8 cellular contexts compared by ENCODE assay signal in genomic region chr14:61749867-61750266, GRCh38. TPM values are rescaled to one million over a fixed set of nuclear protein-coding genes. Genes with fewer than 3 reads are reported as not detected.
DNase-seq lines count a peak whose midpoint lies in the region; ATAC-seq, FAIRE-seq and TF ChIP-seq lines count a peak whose summit lies in the region.

No MANE protein-coding gene starts in this region.

- DNase-seq in NCI-H2081 (lab: John Stamatoyannopoulos, UW), result peak; percentile 27 to 74
- no peak for DNase-seq in NCI-H2081 treated with DMSO at 0.1 percent for 48 hours (lab: John Stamatoyannopoulos, UW)
- DNase-seq in NCI-H2196 treated with DMSO at 0.1 percent for 48 hours (lab: John Stamatoyannopoulos, UW; ENCODE audit: unreplicated experiment), result peak; percentile 44
- no peak for DNase-seq in H1 (ENCODE audit: low read depth in 1 of 2, low spot score in 2 of 2)
- DNase-seq in renal cortical epithelial cell (ENCODE audit: low read depth), result peak; percentile 61
- DNase-seq in progenitor cell of endocrine pancreas (ENCODE audit: low spot score, unreplicated experiment), result no peak

- H3K4me3 ChIP-seq in H1 (ENCODE audit: extremely low read depth in 1 of 4, insufficient read depth in 2 of 4, low read depth in 3 of 4, low read length in 4 of 4), result peak overlapping the region in 2 of 4 experiments; percentile 41 to 66; a peak in 3 of 8 replicates

- FAIRE-seq in H1 (lab: Jason Lieb, UNC), result peak; percentile 57

- H3K9me3 Mint-ChIP-seq in progenitor cell of endocrine pancreas (ENCODE audit: low read depth), result no peaks in the 10 kb centered on the region

- H3K27me3 Mint-ChIP-seq in progenitor cell of endocrine pancreas, result no peaks in the 10 kb centered on the region

- TF ChIP-seq RAD21 in H1 (IDR thresholded peaks at IDR 0.05 in 1 of 2, conservative IDR thresholded peaks at IDR 0.05 in 1 of 2; ENCODE audit: low read depth in 2 of 2, low read length in 2 of 2), result no peak

- H3K4me1 ChIP-seq in H1 (replicated peaks in 1 of 4; ENCODE audit: control insufficient read depth in 3 of 4, insufficient read depth in 4 of 4, low read length in 3 of 4), result peaks cover 0 to 5% (median 3%) of the 10 kb centered on the region in 4 experiments; a peak in 2 of 7 replicates

- CTCF ChIA-PET in H1 (lab: Charles Lee; ENCODE audit: partially characterized antibody), result interaction anchor here (0.6 to 1.2 kb wide), 4 partner anchors 16 to 279 kb away, joined by 3 to 6 read pairs (median 4); no protein-coding TSS in a partner anchor

- H3K4ac ChIP-seq in H1 (replicated peaks; ENCODE audit: insufficient read length, low read depth, low read length), result no peak overlapping the region

- H3K4me2 ChIP-seq in H1 (ENCODE audit: insufficient read depth in 1 of 2, low read depth in 2 of 2, low read length in 2 of 2), result peak overlapping the region; percentile 37 to 68; a peak in 2 of 4 replicates

- H2BK20ac ChIP-seq in H1 (ENCODE audit: low read length), result no peak overlapping the region

- H3K23me2 ChIP-seq in H1 (ENCODE audit: low read depth, low read length), result no peaks in the 10 kb centered on the region; the same call in 1 of the 2 replicates

- H2BK15ac ChIP-seq in H1 (ENCODE audit: low read length), result no peak overlapping the region

- H4K20me1 ChIP-seq in H1 (replicated peaks in 1 of 2; ENCODE audit: control insufficient read depth in 1 of 2, insufficient read depth in 2 of 2, low read length in 2 of 2), result no peaks in the 10 kb centered on the region

- H4K5ac ChIP-seq in H1 (ENCODE audit: insufficient read length, low read depth, low read length), result no peak overlapping the region

- no peak overlapping the region for H2BK5ac ChIP-seq in H1 (ENCODE audit: low read depth, low read length)

- H3K27me3 ChIP-seq in H1 (replicated peaks in 1 of 4; ENCODE audit: control insufficient read depth in 3 of 4, extremely low read depth in 1 of 4, insufficient read depth in 3 of 4, low read length in 3 of 4), result no peaks in the 10 kb centered on the region

- no peaks in the 10 kb centered on the region for H3K79me1 ChIP-seq in H1 (ENCODE audit: low read depth, low read length)

- no peak overlapping the region for H3K4me3 Mint-ChIP-seq in progenitor cell of endocrine pancreas (ENCODE audit: low read depth)

- H3K4me1 Mint-ChIP-seq in progenitor cell of endocrine pancreas (ENCODE audit: low read depth), result peaks cover 8% of the 10 kb centered on the region

- no peak overlapping the region for H3K27ac ChIP-seq in H1 (ENCODE audit: low read depth, low read length)

- H2BK120ac ChIP-seq in H1 (replicated peaks; ENCODE audit: low read depth, low read length), result no peak overlapping the region

- no peak overlapping the region for H3K27ac Mint-ChIP-seq in progenitor cell of endocrine pancreas

- H3K9ac ChIP-seq in H1 (replicated peaks in 1 of 4; ENCODE audit: extremely low read depth in 1 of 4, low read depth in 3 of 4, low read length in 3 of 4), result no peak overlapping the region

- H3K23ac ChIP-seq in H1 (ENCODE audit: insufficient read length), result no peak overlapping the region

- H3K79me2 ChIP-seq in H1 (ENCODE audit: control insufficient read depth in 1 of 2, insufficient read depth in 2 of 2, low read length in 2 of 2), result peaks cover 0 to 8% of the 10 kb centered on the region in 2 experiments; a peak in 1 of 4 replicates

- ATAC-seq in HG02763 (IDR thresholded peaks at IDR 0.05; ENCODE audit: unreplicated experiment) (no peak), HG02759 (IDR thresholded peaks at IDR 0.05; ENCODE audit: unreplicated experiment) (no peak)

- H3K14ac ChIP-seq in H1 (ENCODE audit: insufficient read length), result no peak overlapping the region

- no peak overlapping the region for H3K18ac ChIP-seq in H1 (ENCODE audit: extremely low read depth, low read length)

- TF ChIP-seq EP300 in H1 (IDR thresholded peaks at IDR 0.05; ENCODE audit: borderline replicate concordance in 1 of 2, low read depth in 2 of 2, low read length in 2 of 2), result no peak

- POLR2A ChIA-PET in H1 (lab: Charles Lee; ENCODE audit: partially characterized antibody), result interaction anchor here (1.0 to 6.7 kb wide), 6 partner anchors 11 to 248 kb away, joined by 4 to 67 read pairs (median 7); partner anchors contain the start of genes HIF1A and SNAPC1

- no peak overlapping the region for H4K8ac ChIP-seq in H1 (ENCODE audit: extremely low read depth, insufficient read depth, low read length)

- H4K91ac ChIP-seq in H1 (replicated peaks; ENCODE audit: insufficient read length, low read length), result no peak overlapping the region

- H2AK5ac ChIP-seq in H1 (ENCODE audit: low read depth, low read length), result no peak overlapping the region

- no peak overlapping the region for H2BK12ac ChIP-seq in H1 (ENCODE audit: low read depth, low read length)

- peak in 1 of 2 experiments; percentile 32; a peak in 1 of 3 replicates for TF ChIP-seq POLR2A in H1 (IDR thresholded peaks at IDR 0.05; ENCODE audit: control extremely low read depth in 1 of 2, low read depth in 2 of 2, low read length in 2 of 2)

- H3K36me3 Mint-ChIP-seq in progenitor cell of endocrine pancreas (ENCODE audit: insufficient read depth), result peaks cover 23% of the 10 kb centered on the region

- H2AFZ ChIP-seq in H1 (ENCODE audit: low read length), result no peak overlapping the region

- peaks cover 3 to 31% (median 16%) of the 10 kb centered on the region in 4 experiments; a peak in 6 of 8 replicates for H3K36me3 ChIP-seq in H1 (ENCODE audit: control insufficient read depth in 2 of 4, insufficient read depth in 4 of 4, low read length in 3 of 4)

- H3K56ac ChIP-seq in H1 (replicated peaks; ENCODE audit: insufficient read length, low read depth, low read length), result no peak overlapping the region

- TF ChIP-seq CTCF in H1 (IDR thresholded peaks at IDR 0.05; ENCODE audit: control extremely low read depth in 1 of 3, insufficient read depth in 1 of 3, low read depth in 1 of 3, low read length in 3 of 3), result no peak
- no peak for TF ChIP-seq CTCF in progenitor cell of endocrine pancreas (IDR thresholded peaks at IDR 0.05; ENCODE audit: unreplicated experiment)

- no peaks in the 10 kb centered on the region for H3K9me3 ChIP-seq in H1 (ENCODE audit: insufficient read depth in 2 of 2, low read depth in 1 of 2, low read length in 1 of 2)

- WGBS in H1 (ENCODE audit: extremely low coverage in 1 of 2, insufficient coverage in 1 of 2, insufficient read length in 1 of 2, insufficient replicate concordance in 2 of 2, low coverage in 1 of 2, low lambda C conversion rate in 2 of 2, missing lambda C conversion rate in 1 of 2), 2 experiments, result 54% methylated on average over 3 of the region's 3 CpGs; no CpG with 5 or more reads in 1 of the 2 experiments

TF ChIP-seq in H1, 55 proteins besides CTCF, POLR2A, EP300 and RAD21:
- TF ChIP-seq MAFK (IDR thresholded peaks at IDR 0.05; ENCODE audit: low read depth, low read length) (no peak), POLR2AphosphoS5 (IDR thresholded peaks at IDR 0.05; ENCODE audit: low read depth, low read length) (peak; percentile 54; the same call in 1 of the 2 replicates), SP2 (IDR thresholded peaks at IDR 0.05; ENCODE audit: low read length) (no peak)

RNA-seq across cellular contexts. Expression of gene SNAPC1, which starts 12.4 kb away (rescaled TPM):
- total RNA-seq in H1 (2021; fragmentation: NEBNext Ultra II Directional; extraction: Animal tissue kit (Norgen Biotek cat#: 25700)), result 9.6 and 11.1 TPM in 2 replicates
- 5.2 and 5.8 TPM in 2 replicates for polyA plus RNA-seq in H1 (2011; rRNA removed)
- 11.3 TPM for polyA plus RNA-seq in H1 (2011; cell fraction: cytosol; rRNA removed)
- polyA plus RNA-seq in H1 (2011; cell fraction: nucleus; rRNA removed), result 2.3 TPM
- polyA plus RNA-seq in H1 (2012, experiment 1 of 2), result 5.4 to 9.8 TPM (median 6.8 TPM) in 4 replicates
- polyA plus RNA-seq in H1 (2012, experiment 2 of 2), result 1.2 TPM
- 12.6 TPM for polyA plus RNA-seq in H1 (2013, experiment 1 of 2)
- 14.9 TPM for polyA plus RNA-seq in H1 (2013, experiment 2 of 2)
- 2.1 and 2.8 TPM in 2 replicates for polyA minus RNA-seq in H1 (2011; rRNA and poly(A)+ RNA removed)
- polyA minus RNA-seq in H1 (2011; cell fraction: cytosol; rRNA and poly(A)+ RNA removed), result 7.6 TPM
- polyA minus RNA-seq in H1 (2011; cell fraction: nucleus; rRNA and poly(A)+ RNA removed), result 4.9 TPM
- total RNA-seq in renal cortical epithelial cell, result 38.6 and 50.4 TPM in 2 replicates
- 4.9 and 5.2 TPM in 2 replicates for total RNA-seq in progenitor cell of endocrine pancreas

RNA-seq across cellular contexts. Expression of gene HIF1A, which starts 54.6 kb away (rescaled TPM):
- total RNA-seq in H1 (2021; fragmentation: NEBNext Ultra II Directional; extraction: Animal tissue kit (Norgen Biotek cat#: 25700)), result 175 and 178 TPM in 2 replicates
- polyA plus RNA-seq in H1 (2011; rRNA removed), result 37.1 and 54.8 TPM in 2 replicates
- 75.8 TPM for polyA plus RNA-seq in H1 (2011; cell fraction: cytosol; rRNA removed)
- 47.4 TPM for polyA plus RNA-seq in H1 (2011; cell fraction: nucleus; rRNA removed)
- 83.9 to 146 TPM (median 111 TPM) in 4 replicates for polyA plus RNA-seq in H1 (2012, experiment 1 of 2)
- 6.1 TPM for polyA plus RNA-seq in H1 (2012, experiment 2 of 2)
- 162 TPM for polyA plus RNA-seq in H1 (2013, experiment 1 of 2)
- polyA plus RNA-seq in H1 (2013, experiment 2 of 2), result 156 TPM
- polyA minus RNA-seq in H1 (2011; rRNA and poly(A)+ RNA removed), result 95.9 and 172 TPM in 2 replicates
- polyA minus RNA-seq in H1 (2011; cell fraction: cytosol; rRNA and poly(A)+ RNA removed), result 145 TPM
- 149 TPM for polyA minus RNA-seq in H1 (2011; cell fraction: nucleus; rRNA and poly(A)+ RNA removed)
- total RNA-seq in renal cortical epithelial cell (443 and 1,090 TPM in 2 replicates), progenitor cell of endocrine pancreas (137 and 141 TPM in 2 replicates)

Comparison
In these comparisons a context has a peak if more than half of its experiments do, and no peak if none do; other contexts are left out.
1. DNase-seq: peak in NCI-H2081 (2 of 2), NCI-H2196 treated with DMSO at 0.1 percent for 48 hours (single experiment) and renal cortical epithelial cell (single experiment); none in NCI-H2081 treated with DMSO at 0.1 percent for 48 hours (single experiment), H1 (0 of 2) and progenitor cell of endocrine pancreas (single experiment).